ENCODE assay signal across 23 cellular contexts in genomic region chrY:12526372-12527063, GRCh38.
"Had no signal": no experiment of that assay in that cellular context is flagged by ENCODE, and none has a peak within 500 bp of the region (broad histone marks: within the 10 kb centered on the region; RNA-seq: fewer than 3 reads in every experiment).

No MANE protein-coding gene starts in this region.

- H3K4me1 ChIP-seq: gastroesophageal sphincter, left lung, neural progenitor cell, sigmoid colon, spleen, upper lobe of left lung had no signal

- H3K9ac ChIP-seq: neural progenitor cell had no signal

- H3K4me3 ChIP-seq: gastroesophageal sphincter, left lung, lung, neural progenitor cell, sigmoid colon, spleen, upper lobe of left lung had no signal

- DNase-seq: activated B cell treated with CpG ODN at 0.5 μM for 24 hours; activated CD4-positive, alpha-beta T cell treated with anti-CD3 and anti-CD28 coated beads for 36 hours; activated CD4-positive, alpha-beta T cell treated with anti-CD3 and anti-CD28 coated beads, Interleukin-2, amount 50 U/mL, for 4 hours; activated CD8-positive, alpha-beta memory T cell treated with anti-CD3 and anti-CD28 coated beads for 24 hours; activated CD8-positive, alpha-beta memory T cell treated with anti-CD3 and anti-CD28 coated beads, Interleukin-2, amount 50 U/mL, for 4 hours; activated naive CD4-positive, alpha-beta T cell treated with anti-CD3 and anti-CD28 coated beads for 36 hours; activated naive CD8-positive, alpha-beta T cell treated with anti-CD3 and anti-CD28 coated beads, Interleukin-2, amount 10 ng/mL, durations not matched to agents 7 days and 5 days; activated T-cell treated with anti-CD3 and anti-CD28 coated beads, Interleukin-2, amount 50 U/mL, for 4 hours; amygdala; head of caudate nucleus; hypothalamus; left lung; naive thymus-derived CD8-positive, alpha-beta T cell; retina; sigmoid colon; spleen; stimulated activated CD4-positive, alpha-beta T cell treated with anti-CD3 and anti-CD28 coated beads, Interleukin-4, amount 100 ng/mL, for 24 hours; stimulated activated naive CD8-positive, alpha-beta T cell treated with anti-CD3 and anti-CD28 coated beads, Interleukin-15, Interleukin-2, amounts not matched to agents 100 U/mL and 50 U/mL, for 24 hours; T1000; upper lobe of left lung had no signal

- H3K9me3 ChIP-seq: gastroesophageal sphincter, left lung, sigmoid colon, spleen, upper lobe of left lung had no signal

- H2AFZ ChIP-seq: neural progenitor cell had no signal

- H3K27ac ChIP-seq: gastroesophageal sphincter, left lung, neural progenitor cell, sigmoid colon, spleen, upper lobe of left lung had no signal

- H3K36me3 ChIP-seq: gastroesophageal sphincter, left lung, neural progenitor cell, sigmoid colon, spleen, upper lobe of left lung had no signal

- H3K27me3 ChIP-seq: gastroesophageal sphincter, left lung, neural progenitor cell, sigmoid colon, spleen, upper lobe of left lung had no signal

- ATAC-seq: activated CD4-positive, alpha-beta T cell treated with anti-CD3 and anti-CD28 coated beads for 36 hours; activated T-cell treated with anti-CD3 and anti-CD28 coated beads, Interleukin-2, amount 50 U/mL, for 4 hours; gastroesophageal sphincter; left lung; stimulated activated naive CD8-positive, alpha-beta T cell treated with anti-CD3 and anti-CD28 coated beads, Interleukin-15, Interleukin-2, amounts not matched to agents 100 U/mL and 50 U/mL, for 24 hours had no signal

- H3K4me2 ChIP-seq: neural progenitor cell had no signal
